ENCODE assay signal across 8 cellular contexts in genomic region chr1:153659175-153659534, GRCh38. TPM values are rescaled to one million over a fixed set of nuclear protein-coding genes. Genes with fewer than 3 reads are reported as not detected.
DNase-seq lines count a peak whose midpoint lies in the region; ATAC-seq, FAIRE-seq and TF ChIP-seq lines count a peak whose summit lies in the region.

No MANE protein-coding gene starts in this region.

- H3K4me1 ChIP-seq in ES-I3 (ENCODE audit: insufficient read depth, low read length) (no peaks in the 10 kb centered on the region), Peyer's patch (peaks cover 0 to 9% (median 0%) of the 10 kb centered on the region in 4 donors), esophagus (ENCODE audit: control insufficient read depth in 2 of 2, insufficient read depth in 2 of 2, low read length in 1 of 2) (peaks cover 0 to 2% of the 10 kb centered on the region in 2 donors), pancreas (peaks cover 0 to 9% (median 6%) of the 10 kb centered on the region in 3 donors)

- intact Hi-C loops in pancreas (cut with DNase I): no loop called here

- no peak for TF ChIP-seq CTCF in Peyer's patch (IDR thresholded peaks at IDR 0.05)
- TF ChIP-seq CTCF in pancreas (IDR thresholded peaks at IDR 0.05): no peak

- H3K27ac ChIP-seq in Peyer's patch (peak overlapping the region; percentile 89 to 96 (median 95)), esophagus (ENCODE audit: low read depth in 2 of 2, low read length in 1 of 2) (peak overlapping the region; percentile 93 to 95), pancreas (peak overlapping the region; percentile 58 to 94 (median 84))

- no peak for DNase-seq in Peyer's patch
- peak in 1 of 6 donors; percentile 21 for DNase-seq in pancreas
- DNase-seq in retina: no peak
- no peak for DNase-seq in kidney tubule cell (ENCODE audit: low spot score)
- DNase-seq in stimulated activated CD4-positive, alpha-beta T cell treated with anti-CD3 and anti-CD28 coated beads, Interleukin-4, amount 100 ng/mL, for 4 hours: no peak

- H3K27me3 ChIP-seq in Peyer's patch: no peaks in the 10 kb centered on the region
- H3K27me3 ChIP-seq in esophagus (ENCODE audit: control insufficient read depth in 1 of 2, insufficient read depth in 2 of 2, low read length in 2 of 2): no peaks in the 10 kb centered on the region
- H3K27me3 ChIP-seq in pancreas: no peaks in the 10 kb centered on the region

- ATAC-seq in pancreas: no peak
- no peak for ATAC-seq in HG02840 (IDR thresholded peaks at IDR 0.05; ENCODE audit: low FRiP score, unreplicated experiment)

- peak overlapping the region; percentile 85 for H3K9ac ChIP-seq in ES-I3 (ENCODE audit: low read depth, low read length)

- peak overlapping the region; percentile 68 to 89 (median 80) for H3K4me3 ChIP-seq in Peyer's patch
- H3K4me3 ChIP-seq in esophagus (ENCODE audit: low read depth in 1 of 2, low read length in 2 of 2): peak overlapping the region; percentile 76 to 92
- H3K4me3 ChIP-seq in pancreas: peak overlapping the region; percentile 32 to 66 (median 48)

- no peaks in the 10 kb centered on the region for H3K9me3 ChIP-seq in ES-I3 (ENCODE audit: control insufficient read depth, insufficient read depth, low read length)
- H3K9me3 ChIP-seq in Peyer's patch: no peaks in the 10 kb centered on the region
- H3K9me3 ChIP-seq in esophagus (ENCODE audit: control insufficient read depth in 2 of 2, insufficient read depth in 1 of 2, low read depth in 1 of 2, low read length in 1 of 2): no peaks in the 10 kb centered on the region
- no peaks in the 10 kb centered on the region for H3K9me3 ChIP-seq in pancreas

- FAIRE-seq in pancreas (lab: Jason Lieb, UNC): no peak

- no peak for TF ChIP-seq POLR2A in Peyer's patch (IDR thresholded peaks at IDR 0.05)

- H3K36me3 ChIP-seq in ES-I3 (ENCODE audit: insufficient read depth, low read length): peaks cover 20% of the 10 kb centered on the region
- peaks cover 0 to 36% (median 0%) of the 10 kb centered on the region in 3 donors for H3K36me3 ChIP-seq in Peyer's patch
- H3K36me3 ChIP-seq in esophagus (ENCODE audit: control insufficient read depth in 2 of 2, insufficient read depth in 2 of 2, low read length in 1 of 2): peaks cover 8 to 10% of the 10 kb centered on the region in 2 donors
- peaks cover 10 to 33% (median 18%) of the 10 kb centered on the region in 3 donors for H3K36me3 ChIP-seq in pancreas

- 28 to 30% methylated on average over 8 of the region's 8 CpGs for WGBS in esophagus, 2 donors
- 10 to 12% methylated on average over 8 of the region's 8 CpGs for whole genome bisulfite sequencing in pancreas, 2 donors

RNA-seq across cellular contexts. Expression of gene SNAPIN, which starts 0.7 kb away (rescaled TPM):
- total RNA-seq in Peyer's patch: 10 to 100 TPM; 15.4 to 29.7 (median 28.1) TPM
- 10 to 100 TPM; 20.0 to 35.3 TPM for polyA plus RNA-seq in esophagus
- total RNA-seq in pancreas: 10 to 100 TPM in 3 of 6 donors, 1 to 10 TPM in 3; 7.5 to 17.8 (median 10.2) TPM
- polyA plus RNA-seq in pancreas: 10 to 100 TPM; 13.5 to 27.3 TPM

RNA-seq across cellular contexts. Expression of gene ILF2, which starts 11.6 kb away (rescaled TPM):
- 10 to 100 TPM; 31.4 to 67.7 (median 47.2) TPM for total RNA-seq in Peyer's patch
- 10 to 100 TPM; 22.5 to 99.9 TPM for polyA plus RNA-seq in esophagus
- 10 to 100 TPM; 30.5 to 63.2 (median 54.3) TPM for total RNA-seq in pancreas
- polyA plus RNA-seq in pancreas: 10 to 100 TPM; 25.7 to 61.3 TPM

RNA-seq across cellular contexts. Expression of gene NPR1, which starts 19.3 kb away (rescaled TPM):
- total RNA-seq in Peyer's patch (10 to 100 TPM in 2 of 4 donors, 1 to 10 TPM in 2; 5.0 to 17.3 (median 10.9) TPM), pancreas (1 to 10 TPM; 1.6 to 6.9 (median 3.6) TPM)
- polyA plus RNA-seq in esophagus (1 to 10 TPM; 2.2 to 3.6 TPM), pancreas (10 to 100 TPM; 10.2 to 11.8 TPM)

RNA-seq across cellular contexts. Expression of gene CHTOP, which starts 25.3 kb away (rescaled TPM):
- total RNA-seq in Peyer's patch: 10 to 100 TPM; 53.8 to 80.8 (median 68.7) TPM
- polyA plus RNA-seq in esophagus: 10 to 100 TPM; 41.6 to 45.5 TPM
- 10 to 100 TPM; 27.9 to 49.2 (median 34.8) TPM for total RNA-seq in pancreas
- 10 to 100 TPM; 54.9 to 87.4 TPM for polyA plus RNA-seq in pancreas

RNA-seq across cellular contexts. Expression of gene S100A1, which starts 30.9 kb away (rescaled TPM):
- total RNA-seq in Peyer's patch (not detected), pancreas (10 to 100 TPM in 1 of 6 donors, 1 to 10 TPM in 5; 1.9 to 14.0 (median 4.0) TPM)
- polyA plus RNA-seq in esophagus (1 to 10 TPM in 1 of 2 donors, under 1 TPM in 1; 0.93 to 2.3 TPM), pancreas (1 to 10 TPM; 2.5 to 7.9 TPM)
